In genomic region chr12:114003286-114003685, GRCh38 we compare ENCODE assay signal across 26 cellular contexts.
"Had no signal": no experiment of that assay in that cellular context is flagged by ENCODE, and none has a peak within 500 bp of the region (broad histone marks: within the 10 kb centered on the region; RNA-seq: fewer than 3 reads in every experiment).

No MANE protein-coding gene starts in this region.

- H3K27me3 Mint-ChIP-seq: activated CD4-positive, alpha-beta T cell treated with anti-CD3 and anti-CD28 coated beads, Interleukin-2, amount 10 ng/mL, durations not matched to agents 7 days and 5 days had no signal

- H3K27ac Mint-ChIP-seq: activated CD4-positive, alpha-beta T cell treated with anti-CD3 and anti-CD28 coated beads for 36 hours; activated CD4-positive, alpha-beta T cell treated with anti-CD3 and anti-CD28 coated beads, Interleukin-2, amount 10 ng/mL, durations not matched to agents 7 days and 5 days; activated CD8-positive, alpha-beta T cell treated with anti-CD3 and anti-CD28 coated beads, Interleukin-2, amount 10 ng/mL, durations not matched to agents 7 days and 5 days; activated naive CD4-positive, alpha-beta T cell treated with anti-CD3 and anti-CD28 coated beads, Interleukin-2, amount 10 ng/mL, durations not matched to agents 7 days and 5 days; activated naive CD8-positive, alpha-beta T cell; activated naive CD8-positive, alpha-beta T cell treated with anti-CD3 and anti-CD28 coated beads, Interleukin-2, amount 50 U/mL, for 24 hours; activated T-helper 1 cell treated with anti-CD3 and anti-CD28 coated beads, Interleukin-12 subunit alpha, Interleukin-12 subunit beta, Interleukin-2, Interleukin-4 antibody, amounts not matched to agents 30 ng/mL and 10 ng/mL and 1 ng/mL, durations not matched to agents 14 hours and 24 hours and 36 hours; brain had no signal

- H3K27ac ChIP-seq: KMS-11, SK-N-MC, WERI-Rb-1 had no signal

- H3K36me3 Mint-ChIP-seq: activated naive CD4-positive, alpha-beta T cell treated with anti-CD3 and anti-CD28 coated beads, Interleukin-2, amount 10 ng/mL, durations not matched to agents 7 days and 5 days; activated naive CD8-positive, alpha-beta T cell; brain had no signal

- H3K9ac ChIP-seq: KMS-11 had no signal

- H3K4me2 ChIP-seq: KMS-11 had no signal

- DNase-seq: activated CD4-positive, alpha-beta T cell treated with anti-CD3 and anti-CD28 coated beads for 36 hours; activated CD4-positive, alpha-beta T cell treated with anti-CD3 and anti-CD28 coated beads, Interleukin-2, amount 10 ng/mL, durations not matched to agents 7 days and 5 days; activated CD4-positive, alpha-beta T cell treated with anti-CD3 and anti-CD28 coated beads, Interleukin-2, amount 50 U/mL, for 48 hours; activated CD8-positive, alpha-beta T cell treated with anti-CD3 and anti-CD28 coated beads, Interleukin-2, amount 10 ng/mL, durations not matched to agents 7 days and 5 days; activated naive CD4-positive, alpha-beta T cell treated with anti-CD3 and anti-CD28 coated beads, Interleukin-2, amount 10 ng/mL, durations not matched to agents 7 days and 5 days; activated naive CD8-positive, alpha-beta T cell treated with anti-CD3 and anti-CD28 coated beads, Interleukin-2, amount 50 U/mL, for 24 hours; activated T-cell treated with anti-CD3 and anti-CD28 coated beads, Interleukin-2, amount 50 U/mL, for 4 hours; anterior cingulate cortex; caudate nucleus; cerebellar nuclear complex; cortex of kidney; MM.1S; NCI-H1092 treated with DMSO at 0.1 percent for 48 hours; NCI-H146; NCI-H1930; NCI-H2081 treated with DMSO at 0.1 percent for 48 hours; NCI-H345; OCI-M1; Right ventricle myocardium superior; T1000; WERI-Rb-1 had no signal

- H3K4me1 Mint-ChIP-seq: activated CD4-positive, alpha-beta T cell treated with anti-CD3 and anti-CD28 coated beads for 36 hours; activated CD4-positive, alpha-beta T cell treated with anti-CD3 and anti-CD28 coated beads, Interleukin-2, amount 10 ng/mL, durations not matched to agents 7 days and 5 days; activated naive CD4-positive, alpha-beta T cell treated with anti-CD3 and anti-CD28 coated beads, Interleukin-2, amount 10 ng/mL, durations not matched to agents 7 days and 5 days; activated naive CD8-positive, alpha-beta T cell treated with anti-CD3 and anti-CD28 coated beads, Interleukin-2, amount 50 U/mL, for 24 hours; brain had no signal

- H3K4me3 Mint-ChIP-seq: activated CD4-positive, alpha-beta T cell treated with anti-CD3 and anti-CD28 coated beads for 36 hours; activated CD4-positive, alpha-beta T cell treated with anti-CD3 and anti-CD28 coated beads, Interleukin-2, amount 10 ng/mL, durations not matched to agents 7 days and 5 days; activated CD8-positive, alpha-beta T cell treated with anti-CD3 and anti-CD28 coated beads, Interleukin-2, amount 10 ng/mL, durations not matched to agents 7 days and 5 days; activated naive CD4-positive, alpha-beta T cell treated with anti-CD3 and anti-CD28 coated beads, Interleukin-2, amount 10 ng/mL, durations not matched to agents 7 days and 5 days; activated naive CD8-positive, alpha-beta T cell; activated naive CD8-positive, alpha-beta T cell treated with anti-CD3 and anti-CD28 coated beads, Interleukin-2, amount 50 U/mL, for 24 hours; activated T-cell treated with anti-CD3 and anti-CD28 coated beads, Interleukin-2, amount 50 U/mL, for 4 hours; activated T-helper 1 cell treated with anti-CD3 and anti-CD28 coated beads, Interleukin-12 subunit alpha, Interleukin-12 subunit beta, Interleukin-2, Interleukin-4 antibody, amounts not matched to agents 30 ng/mL and 10 ng/mL and 1 ng/mL, durations not matched to agents 14 hours and 24 hours and 36 hours; brain had no signal

- H3K36me3 ChIP-seq: WERI-Rb-1 had no signal

- H3K4me3 ChIP-seq: SK-N-MC had no signal

- H3K9me3 Mint-ChIP-seq: activated CD4-positive, alpha-beta T cell treated with anti-CD3 and anti-CD28 coated beads, Interleukin-2, amount 10 ng/mL, durations not matched to agents 7 days and 5 days; activated naive CD4-positive, alpha-beta T cell treated with anti-CD3 and anti-CD28 coated beads, Interleukin-2, amount 10 ng/mL, durations not matched to agents 7 days and 5 days; activated naive CD8-positive, alpha-beta T cell treated with anti-CD3 and anti-CD28 coated beads, Interleukin-2, amount 50 U/mL, for 24 hours; activated T-cell treated with anti-CD3 and anti-CD28 coated beads, Interleukin-2, amount 50 U/mL, for 4 hours; activated T-helper 1 cell treated with anti-CD3 and anti-CD28 coated beads, Interleukin-12 subunit alpha, Interleukin-12 subunit beta, Interleukin-2, Interleukin-4 antibody, amounts not matched to agents 30 ng/mL and 10 ng/mL and 1 ng/mL, durations not matched to agents 14 hours and 24 hours and 36 hours; brain had no signal
